29 cellular contexts compared by ENCODE assay signal in genomic region chr14:100490252-100490651, GRCh38.
"Had no signal": no experiment of that assay in that cellular context is flagged by ENCODE, and none has a peak within 500 bp of the region (broad histone marks: within the 10 kb centered on the region; RNA-seq: fewer than 3 reads in every experiment).

No MANE protein-coding gene starts in this region.

- H3K9me3 Mint-ChIP-seq: activated CD8-positive, alpha-beta T cell treated with anti-CD3 and anti-CD28 coated beads for 36 hours; activated naive CD4-positive, alpha-beta T cell treated with anti-CD3 and anti-CD28 coated beads, Interleukin-2, amount 10 ng/mL, durations not matched to agents 7 days and 5 days; activated naive CD4-positive, alpha-beta T cell treated with anti-CD3 and anti-CD28 coated beads, Interleukin-2, amount 50 U/mL, for 72 hours; activated naive CD8-positive, alpha-beta T cell treated with anti-CD3 and anti-CD28 coated beads, Interleukin-2, amount 10 ng/mL, durations not matched to agents 7 days and 5 days; activated T-cell treated with anti-CD3 and anti-CD28 coated beads, Interleukin-2, amount 50 U/mL, for 24 hours; activated T-cell treated with anti-CD3 and anti-CD28 coated beads, Interleukin-2, amount 50 U/mL, for 72 hours; T-helper 2 cell treated with Interferon-gamma antibody and Interleukin-4, amounts not matched to agents 5 μg/mL and 100 μg/mL, for 36 hours had no signal

- H3K27ac Mint-ChIP-seq: activated B cell treated with CpG ODN at 0.5 μM for 24 hours; activated CD8-positive, alpha-beta T cell treated with anti-CD3 and anti-CD28 coated beads for 36 hours; activated naive CD4-positive, alpha-beta T cell treated with anti-CD3 and anti-CD28 coated beads, Interleukin-2, amount 10 ng/mL, durations not matched to agents 7 days and 5 days; activated naive CD4-positive, alpha-beta T cell treated with anti-CD3 and anti-CD28 coated beads, Interleukin-2, amount 50 U/mL, for 72 hours; activated naive CD8-positive, alpha-beta T cell treated with anti-CD3 and anti-CD28 coated beads, Interleukin-2, amount 10 ng/mL, durations not matched to agents 7 days and 5 days; activated T-cell treated with anti-CD3 and anti-CD28 coated beads, Interleukin-2, amount 50 U/mL, for 24 hours; activated T-cell treated with anti-CD3 and anti-CD28 coated beads, Interleukin-2, amount 50 U/mL, for 72 hours; brain; T-helper 17 cell; T-helper 2 cell treated with Interferon-gamma antibody and Interleukin-4, amounts not matched to agents 5 μg/mL and 100 μg/mL, for 36 hours had no signal

- H3K4me1 ChIP-seq: ascending aorta, breast epithelium, colonic mucosa had no signal

- H3K4me1 Mint-ChIP-seq: activated B cell treated with CpG ODN at 0.5 μM for 24 hours had no signal

- H3K4me3 ChIP-seq: ascending aorta, breast epithelium, cardiac muscle cell, colonic mucosa had no signal

- ATAC-seq: activated CD4-positive, CD25-positive, alpha-beta regulatory T cell treated with anti-CD3 and anti-CD28 coated beads, Interleukin-2, amount 50 U/mL, for 24 hours; activated CD8-positive, alpha-beta T cell treated with anti-CD3 and anti-CD28 coated beads for 36 hours; activated naive CD4-positive, alpha-beta T cell treated with anti-CD3 and anti-CD28 coated beads, Interleukin-2, amount 50 U/mL, for 72 hours; activated T-cell treated with anti-CD3 and anti-CD28 coated beads, Interleukin-2, amount 50 U/mL, for 72 hours; T-helper 17 cell had no signal

- H3K27me3 Mint-ChIP-seq: activated B cell treated with CpG ODN at 0.5 μM for 24 hours; activated CD8-positive, alpha-beta T cell treated with anti-CD3 and anti-CD28 coated beads for 36 hours; activated naive CD8-positive, alpha-beta T cell treated with anti-CD3 and anti-CD28 coated beads, Interleukin-2, amount 10 ng/mL, durations not matched to agents 7 days and 5 days; activated T-cell treated with anti-CD3 and anti-CD28 coated beads, Interleukin-2, amount 50 U/mL, for 24 hours; brain; T-helper 17 cell had no signal

- H3K36me3 Mint-ChIP-seq: activated naive CD4-positive, alpha-beta T cell treated with anti-CD3 and anti-CD28 coated beads, Interleukin-2, amount 10 ng/mL, durations not matched to agents 7 days and 5 days had no signal

- H3K4me3 Mint-ChIP-seq: activated B cell treated with CpG ODN at 0.5 μM for 24 hours; activated CD8-positive, alpha-beta T cell treated with anti-CD3 and anti-CD28 coated beads for 36 hours; activated naive CD4-positive, alpha-beta T cell treated with anti-CD3 and anti-CD28 coated beads, Interleukin-2, amount 10 ng/mL, durations not matched to agents 7 days and 5 days; activated naive CD8-positive, alpha-beta T cell treated with anti-CD3 and anti-CD28 coated beads, Interleukin-2, amount 10 ng/mL, durations not matched to agents 7 days and 5 days; activated T-cell treated with anti-CD3 and anti-CD28 coated beads, Interleukin-2, amount 50 U/mL, for 24 hours; activated T-cell treated with anti-CD3 and anti-CD28 coated beads, Interleukin-2, amount 50 U/mL, for 72 hours; brain; T-helper 17 cell; T-helper 2 cell treated with Interferon-gamma antibody and Interleukin-4, amounts not matched to agents 5 μg/mL and 100 μg/mL, for 36 hours had no signal

- H3K27me3 ChIP-seq: ascending aorta, breast epithelium, cardiac muscle cell, colonic mucosa had no signal

- H3K27ac ChIP-seq: ascending aorta, breast epithelium, cardiac muscle cell, colonic mucosa, epithelial cell of prostate, WERI-Rb-1 had no signal

- H3K9me3 ChIP-seq: ascending aorta, breast epithelium, colonic mucosa had no signal

- DNase-seq: activated B cell treated with CpG ODN at 0.5 μM for 24 hours; activated CD4-positive, alpha-beta T cell treated with anti-CD3 and anti-CD28 coated beads for 48 hours; activated CD4-positive, alpha-beta T cell treated with anti-CD3 and anti-CD28 coated beads, Interleukin-2, amount 50 U/mL, for 1 hour; activated CD4-positive, alpha-beta T cell treated with anti-CD3 and anti-CD28 coated beads, Interleukin-2, amount 50 U/mL, for 48 hours; activated CD8-positive, alpha-beta memory T cell treated with anti-CD3 and anti-CD28 coated beads, Interleukin-2, amount 50 U/mL, for 48 hours; activated CD8-positive, alpha-beta T cell treated with anti-CD3 and anti-CD28 coated beads for 36 hours; activated gamma-delta T cell; activated naive CD4-positive, alpha-beta T cell; activated naive CD4-positive, alpha-beta T cell treated with anti-CD3 and anti-CD28 coated beads, Interleukin-2, amount 10 ng/mL, durations not matched to agents 7 days and 5 days; activated naive CD8-positive, alpha-beta T cell treated with anti-CD3 and anti-CD28 coated beads, Interleukin-2, amount 10 ng/mL, durations not matched to agents 7 days and 5 days; activated T-cell treated with anti-CD3 and anti-CD28 coated beads for 4 hours; activated T-cell treated with anti-CD3 and anti-CD28 coated beads, Interleukin-2, amount 50 U/mL, for 24 hours; activated T-cell treated with anti-CD3 and anti-CD28 coated beads, Interleukin-2, amount 50 U/mL, for 72 hours; central memory CD4-positive, alpha-beta T cell; cerebellar nuclear complex; colonic mucosa; effector CD8-positive, alpha-beta T cell; foreskin fibroblast; T-helper 17 cell; T1000; WERI-Rb-1 had no signal

- H3K36me3 ChIP-seq: ascending aorta, breast epithelium, cardiac muscle cell, colonic mucosa, WERI-Rb-1 had no signal
